Comparison of ENCODE assay signal across 9 cellular contexts in genomic region chr1:212162635-212163034, GRCh38.
DNase-seq lines count a peak whose midpoint lies in the region; ATAC-seq and TF ChIP-seq lines count a peak whose summit lies in the region.
"Had no signal": no experiment of that assay in that cellular context is flagged by ENCODE, and none has a peak within 500 bp of the region (broad histone marks: within the 10 kb centered on the region; RNA-seq: fewer than 3 reads in every experiment).

No MANE protein-coding gene starts in this region.

- no peak for TF ChIP-seq CTCF in right atrium auricular region (IDR thresholded peaks at IDR 0.05)

- CTCF ChIA-PET in activated CD8-positive, alpha-beta memory T cell treated with anti-CD3 and anti-CD28 coated beads, Interleukin-2, amount 10 ng/mL, durations not matched to agents 7 days and 5 days (lab: Charles Lee): interaction anchor here (1.7 to 1.8 kb wide), 2 partner anchors 92 to 293 kb away, joined by 3 to 6 read pairs; no protein-coding TSS in a partner anchor

- H3K27me3 Mint-ChIP-seq in activated CD8-positive, alpha-beta memory T cell treated with anti-CD3 and anti-CD28 coated beads, Interleukin-2, amount 10 ng/mL, durations not matched to agents 7 days and 5 days: no peaks in the 10 kb centered on the region
- no peaks in the 10 kb centered on the region for H3K27me3 Mint-ChIP-seq in T-helper 17 cell

- peak; percentile 54 for ATAC-seq in activated CD8-positive, alpha-beta memory T cell treated with anti-CD3 and anti-CD28 coated beads, Interleukin-2, amount 10 ng/mL, durations not matched to agents 7 days and 5 days
- ATAC-seq in HG02885 (IDR thresholded peaks at IDR 0.05; ENCODE audit: poor library complexity, unreplicated experiment) (peak; percentile 50), T-helper 17 cell (peak; percentile 35)

- H3K4me3 Mint-ChIP-seq in activated CD8-positive, alpha-beta memory T cell treated with anti-CD3 and anti-CD28 coated beads, Interleukin-2, amount 10 ng/mL, durations not matched to agents 7 days and 5 days: no peak overlapping the region
- H3K4me3 Mint-ChIP-seq in T-helper 17 cell: peak overlapping the region; percentile 80

- peaks cover 0 to 36% of the 10 kb centered on the region in 2 donors for H3K4me1 ChIP-seq in right atrium auricular region

- H3K9me3 Mint-ChIP-seq in activated CD8-positive, alpha-beta memory T cell treated with anti-CD3 and anti-CD28 coated beads, Interleukin-2, amount 10 ng/mL, durations not matched to agents 7 days and 5 days (ENCODE audit: low read depth): no peaks in the 10 kb centered on the region

- no peak overlapping the region for H3K4me3 ChIP-seq in right atrium auricular region
- H3K4me3 ChIP-seq: skin epidermis had no signal

- peaks cover 28% of the 10 kb centered on the region for H3K4me1 Mint-ChIP-seq in activated CD8-positive, alpha-beta memory T cell treated with anti-CD3 and anti-CD28 coated beads, Interleukin-2, amount 10 ng/mL, durations not matched to agents 7 days and 5 days
- H3K4me1 Mint-ChIP-seq in T-helper 17 cell: peaks cover 25% of the 10 kb centered on the region

- no peaks in the 10 kb centered on the region for H3K36me3 ChIP-seq in right atrium auricular region

- DNase-seq in activated CD8-positive, alpha-beta memory T cell treated with anti-CD3 and anti-CD28 coated beads, Interleukin-2, amount 10 ng/mL, durations not matched to agents 7 days and 5 days: peak; percentile 55
- no peak for DNase-seq in activated CD8-positive, alpha-beta memory T cell treated with anti-CD3 and anti-CD28 coated beads, Interleukin-2, amount 50 U/mL, for 4 hours
- DNase-seq in T-helper 17 cell: no peak
- no peak for DNase-seq in right atrium auricular region (ENCODE audit: low spot score)
- DNase-seq in NCI-H526 treated with DMSO at 0.1 percent for 48 hours (lab: John Stamatoyannopoulos, UW): no peak
- no peak for DNase-seq in NCI-H2227 treated with DMSO at 0.1 percent for 48 hours (lab: John Stamatoyannopoulos, UW)
- DNase-seq in NCI-H1417 (lab: John Stamatoyannopoulos, UW): no peak

- peak overlapping the region; percentile 16 for H3K27ac Mint-ChIP-seq in activated CD8-positive, alpha-beta memory T cell treated with anti-CD3 and anti-CD28 coated beads, Interleukin-2, amount 10 ng/mL, durations not matched to agents 7 days and 5 days
- no peak overlapping the region for H3K27ac Mint-ChIP-seq in T-helper 17 cell

- H3K36me3 Mint-ChIP-seq in activated CD8-positive, alpha-beta memory T cell treated with anti-CD3 and anti-CD28 coated beads, Interleukin-2, amount 10 ng/mL, durations not matched to agents 7 days and 5 days: peaks cover 2% of the 10 kb centered on the region
- H3K36me3 Mint-ChIP-seq in T-helper 17 cell (ENCODE audit: low read depth): no peaks in the 10 kb centered on the region

- H3K27me3 ChIP-seq in right atrium auricular region: no peaks in the 10 kb centered on the region

- H3K9me3 ChIP-seq in T-helper 17 cell (ENCODE audit: control insufficient read depth, low read length, poor library complexity, severe bottlenecking): no peaks in the 10 kb centered on the region
- H3K9me3 ChIP-seq in right atrium auricular region: no peaks in the 10 kb centered on the region

- peak overlapping the region; percentile 24 to 55 for H3K27ac ChIP-seq in right atrium auricular region
